1 cellular context compared by ENCODE assay signal in the genomic region with DNA sequence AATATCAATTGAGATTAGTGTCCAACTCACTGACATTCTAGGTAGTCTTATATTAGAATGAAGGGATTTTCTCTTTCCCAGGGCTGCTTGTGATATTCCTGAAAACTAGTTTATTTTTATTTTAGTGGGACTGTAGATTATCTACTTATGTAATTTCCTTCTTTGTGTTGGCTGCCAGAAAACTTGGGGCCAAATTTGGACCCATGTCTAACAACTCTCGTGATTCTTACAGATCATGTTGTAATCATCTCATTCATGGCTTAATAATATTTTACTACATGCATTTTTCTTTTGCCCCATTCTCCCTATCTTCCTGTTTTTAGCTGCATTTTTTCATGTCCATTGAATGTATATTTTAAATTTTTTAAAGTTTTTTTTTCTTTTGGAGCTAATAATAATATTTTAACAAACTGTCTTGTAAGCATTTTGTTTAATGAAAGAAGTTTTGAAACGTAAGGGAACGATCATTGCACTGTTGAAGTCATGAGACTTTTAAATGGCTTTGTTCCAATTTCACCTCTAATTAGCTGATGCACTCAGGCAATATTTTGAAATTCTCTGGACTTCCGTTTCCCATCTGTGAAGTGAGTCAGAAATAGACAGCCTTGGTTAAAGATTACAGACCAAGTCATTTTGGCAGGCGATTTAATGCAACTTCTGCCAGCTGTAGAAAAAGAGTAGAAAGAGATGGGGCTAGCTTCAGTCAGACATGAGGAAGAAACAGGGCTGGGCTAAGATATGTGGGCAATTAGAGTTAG.
TF ChIP-seq lines count a peak whose summit lies in the region.

No MANE protein-coding gene starts in this region.

TF ChIP-seq in WTC11, 78 proteins besides CTCF, POLR2A, EP300 and RAD21 (continued from another document):
- no peak for TF ChIP-seq OVOL2 (CRISPR knock-in tag; IDR thresholded peaks at IDR 0.05; ENCODE audit: borderline replicate concordance)
- TF ChIP-seq, protein P1, sequence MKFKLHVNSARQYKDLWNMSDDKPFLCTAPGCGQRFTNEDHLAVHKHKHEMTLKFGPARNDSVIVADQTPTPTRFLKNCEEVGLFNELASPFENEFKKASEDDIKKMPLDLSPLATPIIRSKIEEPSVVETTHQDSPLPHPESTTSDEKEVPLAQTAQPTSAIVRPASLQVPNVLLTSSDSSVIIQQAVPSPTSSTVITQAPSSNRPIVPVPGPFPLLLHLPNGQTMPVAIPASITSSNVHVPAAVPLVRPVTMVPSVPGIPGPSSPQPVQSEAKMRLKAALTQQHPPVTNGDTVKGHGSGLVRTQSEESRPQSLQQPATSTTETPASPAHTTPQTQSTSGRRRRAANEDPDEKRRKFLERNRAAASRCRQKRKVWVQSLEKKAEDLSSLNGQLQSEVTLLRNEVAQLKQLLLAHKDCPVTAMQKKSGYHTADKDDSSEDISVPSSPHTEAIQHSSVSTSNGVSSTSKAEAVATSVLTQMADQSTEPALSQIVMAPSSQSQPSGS (CRISPR knock-in tag; IDR thresholded peaks at IDR 0.05; ENCODE audit: borderline replicate concordance, low read depth): no peak
